7 cellular contexts compared by ENCODE assay signal in the genomic region with DNA sequence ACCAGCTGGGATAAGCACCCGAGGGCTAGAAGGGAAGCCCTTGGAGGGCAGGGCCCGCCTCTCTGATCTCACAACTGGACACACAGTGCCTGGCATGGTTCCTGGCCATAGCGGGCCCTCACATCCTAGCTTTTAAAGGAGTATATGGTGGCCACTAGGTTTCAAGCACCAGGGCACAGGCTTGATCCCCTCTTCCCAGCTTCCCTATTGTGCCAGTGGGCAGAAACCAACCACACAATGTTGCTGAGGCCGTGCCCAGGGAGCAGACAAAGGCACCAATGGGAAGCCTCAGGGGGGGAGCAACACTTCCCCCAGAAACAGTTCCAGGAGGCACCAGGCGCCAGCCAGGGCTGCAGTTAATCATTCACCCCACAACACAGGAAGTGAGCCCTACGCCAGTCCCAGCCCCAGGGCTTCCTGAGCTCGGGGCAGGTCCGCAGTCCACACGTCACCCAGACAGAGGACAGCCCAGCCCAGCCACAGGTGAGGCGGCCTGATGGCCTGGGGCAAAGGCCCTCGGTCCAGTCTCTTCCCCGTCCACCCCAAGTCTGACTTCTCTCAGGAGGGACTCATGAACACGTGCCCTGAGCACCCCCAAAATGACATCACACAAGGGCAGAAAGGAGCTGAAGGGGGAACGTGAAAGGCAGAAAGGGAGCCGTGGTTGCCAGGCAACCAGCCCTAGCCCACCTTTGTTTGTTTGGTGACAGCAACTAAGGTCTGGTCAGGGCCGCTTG. TPM values are rescaled to one million over a fixed set of nuclear protein-coding genes. Genes with fewer than 3 reads are reported as not detected.
A peak's percentile ranks its signal among the peaks of the same experiment; 100 is the strongest.
DNase-seq lines count a peak whose midpoint lies in the region; ATAC-seq and FAIRE-seq lines count a peak whose summit lies in the region.

No MANE protein-coding gene starts in this region.

- H3K36me3 Mint-ChIP-seq in T-helper 17 cell (ENCODE audit: low read depth), result no peaks in the 10 kb centered on the region

- peak overlapping the region; percentile 97 to 99 for H3K27ac ChIP-seq in small intestine (ENCODE audit: low read depth in 1 of 2, low read length in 1 of 2)

- H3K27ac Mint-ChIP-seq in T-helper 17 cell, result no peak overlapping the region

- H3K27me3 Mint-ChIP-seq in T-helper 17 cell, result no peaks in the 10 kb centered on the region

- peak overlapping the region in 1 of 2 donors; percentile 30 for H3K4me3 ChIP-seq in small intestine (ENCODE audit: low read depth in 1 of 2, low read length in 2 of 2)

- H3K4me3 Mint-ChIP-seq in T-helper 17 cell, result no peak overlapping the region

- H3K9me3 ChIP-seq in T-helper 17 cell (ENCODE audit: control insufficient read depth, low read length, poor library complexity, severe bottlenecking) (no peaks in the 10 kb centered on the region), small intestine (ENCODE audit: control insufficient read depth, low read depth) (no peaks in the 10 kb centered on the region)

- H3K4me1 ChIP-seq in small intestine (ENCODE audit: control insufficient read depth in 2 of 2, insufficient read depth in 1 of 2, low read depth in 1 of 2, low read length in 1 of 2), result peaks cover 4 to 6% of the 10 kb centered on the region in 2 donors

- peak; percentile 76 for ATAC-seq in GM18873 (IDR thresholded peaks at IDR 0.05; ENCODE audit: low FRiP score, unreplicated experiment)
- ATAC-seq in HG02970 (IDR thresholded peaks at IDR 0.05; ENCODE audit: low FRiP score, unreplicated experiment), result peak; percentile 70
- peak; percentile 48 for ATAC-seq in T-helper 17 cell

- FAIRE-seq in small intestine (lab: Jason Lieb, UNC), result no peak

- peaks cover 1 to 11% of the 10 kb centered on the region in 2 donors for H3K36me3 ChIP-seq in small intestine (ENCODE audit: control insufficient read depth in 2 of 2, insufficient read depth in 2 of 2, low read length in 2 of 2)

- no peaks in the 10 kb centered on the region for H3K27me3 ChIP-seq in small intestine (ENCODE audit: control insufficient read depth in 2 of 2, insufficient read depth in 2 of 2, low read length in 2 of 2)

- peaks cover 5% of the 10 kb centered on the region for H3K4me1 Mint-ChIP-seq in T-helper 17 cell

- 17 to 42% (median 22%) methylated on average over 16 of the region's 16 CpGs for whole genome bisulfite sequencing in small intestine, 3 donors

- no peak for DNase-seq in T-helper 17 cell
- peak in 38 of 51 donors; percentile 35 to 91 (median 72) for DNase-seq in hypothalamus (lab: John Stamatoyannopoulos, UW)
- DNase-seq in small intestine, result peak; percentile 97
- DNase-seq in SHP77 treated with DMSO at 0.1 percent for 48 hours (lab: John Stamatoyannopoulos, UW), result no peak
- DNase-seq in NCI-H1048 (lab: John Stamatoyannopoulos, UW), result no peak

RNA-seq across cellular contexts. Expression of a gene that starts 12.8 kb away (rescaled TPM):
- 1 to 10 TPM in 1 of 2 donors, under 1 TPM in 1; 0.40 to 8.4 TPM for total RNA-seq in T-helper 17 cell
- polyA plus RNA-seq in small intestine, result 100 to 1,000 TPM in 1 of 3 donors, 10 to 100 TPM in 2; 11.1 to 114 (median 94.6) TPM

RNA-seq across cellular contexts. Expression of a gene that starts 20.9 kb away (rescaled TPM):
- total RNA-seq in T-helper 17 cell, result 10 to 100 TPM; 24.1 to 30.6 TPM
- 10 to 100 TPM; 14.6 to 20.2 (median 15.7) TPM for polyA plus RNA-seq in small intestine

RNA-seq across cellular contexts. Expression of a gene that starts 21.1 kb away (rescaled TPM):
- 100 to 1,000 TPM; 178 to 235 TPM for total RNA-seq in T-helper 17 cell
- 10 to 100 TPM; 52.6 to 92.7 (median 83.2) TPM for polyA plus RNA-seq in small intestine

RNA-seq across cellular contexts. Expression of a gene that starts 58.5 kb away (rescaled TPM):
- total RNA-seq in T-helper 17 cell, result 10 to 100 TPM; 42.2 to 69.3 TPM
- polyA plus RNA-seq in small intestine, result 1,000 to 10,000 TPM in 2 of 3 donors, 100 to 1,000 TPM in 1; 279 to 3,618 (median 2,326) TPM

Comparison
In these comparisons a context has a peak if more than half of its experiments do, and no peak if none do; other contexts are left out.
1. DNase-seq: peak in hypothalamus (38 of 51) and small intestine (single experiment); none in T-helper 17 cell (0 of 3), SHP77 treated with DMSO at 0.1 percent for 48 hours (single experiment) and NCI-H1048 (single experiment).
2. Peak in every context shown above with its lines, with median percentiles within 50 percentile points of each other: ATAC-seq.